In the genomic region with DNA sequence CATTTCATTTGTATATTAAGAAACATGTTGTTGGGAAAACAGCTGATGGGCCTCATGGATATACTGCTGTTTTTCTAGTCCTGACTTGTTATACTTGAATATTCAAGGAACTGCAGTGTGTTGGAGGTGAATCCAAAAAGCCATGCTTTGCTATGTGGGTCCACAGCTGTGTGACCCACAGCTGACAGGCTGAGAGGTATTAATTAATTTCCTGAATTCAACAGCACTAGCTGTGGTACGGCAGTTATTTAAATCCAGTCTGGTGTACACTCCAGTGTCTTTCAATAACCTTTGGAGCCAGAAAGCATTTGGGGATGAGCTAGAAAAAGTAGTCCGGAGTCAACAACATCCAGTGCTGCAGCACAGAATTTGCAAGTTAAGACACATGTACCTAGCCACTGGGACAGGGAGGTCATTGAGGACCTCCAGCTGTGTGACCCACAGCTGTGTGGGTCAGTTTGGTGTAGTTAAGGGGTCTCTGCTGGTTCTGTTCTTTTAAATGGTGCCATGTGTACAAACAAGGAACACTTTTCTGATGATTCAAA, we compare ENCODE assay signal across 14 cellular contexts.
"Had no signal": no experiment of that assay in that cellular context is flagged by ENCODE, and none has a peak within 500 bp of the region (broad histone marks: within the 10 kb centered on the region; RNA-seq: fewer than 3 reads in every experiment).

No MANE protein-coding gene starts in this region.

- H3K27ac ChIP-seq: left ventricle myocardium inferior, neutrophil, stomach, VCaP had no signal

- H3K4me3 ChIP-seq: left ventricle myocardium inferior, mucosa of descending colon, stomach had no signal

- DNase-seq: activated CD4-positive, alpha-beta memory T cell treated with anti-CD3 and anti-CD28 coated beads, Interleukin-2, amount 10 ng/mL, durations not matched to agents 7 days and 5 days; activated effector memory CD4-positive, alpha-beta T cell treated with Interleukin-2 at 50 U/mL for 16 hours; activated naive CD4-positive, alpha-beta T cell treated with anti-CD3 and anti-CD28 coated beads, Interleukin-2, amount 50 U/mL, for 16 hours; activated T-cell treated with anti-CD3 and anti-CD28 coated beads, Interleukin-2, amount 50 U/mL, for 4 hours; islet precursor cell; left ventricle myocardium inferior; mucosa of descending colon; naive thymus-derived CD4-positive, alpha-beta T cell; stimulated activated CD4-positive, alpha-beta T cell treated with anti-CD3 and anti-CD28 coated beads, Interleukin-12 subunit alpha, Interleukin-12 subunit beta, amount 100 ng/mL, for 4 hours; stimulated activated CD4-positive, alpha-beta T cell treated with anti-CD3 and anti-CD28 coated beads, Interleukin-2, amount 100 ng/mL, for 24 hours; stomach had no signal

- H3K9me3 ChIP-seq: left ventricle myocardium inferior, mucosa of descending colon, neutrophil, stomach had no signal

- ATAC-seq: activated T-cell treated with anti-CD3 and anti-CD28 coated beads, Interleukin-2, amount 50 U/mL, for 4 hours; mucosa of descending colon; naive thymus-derived CD4-positive, alpha-beta T cell had no signal

- H3K27me3 ChIP-seq: neutrophil, stomach had no signal

- FAIRE-seq: urothelium cell line had no signal

- H3K36me3 ChIP-seq: left ventricle myocardium inferior had no signal
